ENCODE assay signal across 21 cellular contexts in genomic region chr3:42412526-42413155, GRCh38. TPM values are rescaled to one million over a fixed set of nuclear protein-coding genes. Genes with fewer than 3 reads are reported as not detected.
DNase-seq lines count a peak whose midpoint lies in the region; FAIRE-seq and TF ChIP-seq lines count a peak whose summit lies in the region.
"Had no signal": no experiment of that assay in that cellular context is flagged by ENCODE, and none has a peak within 500 bp of the region (broad histone marks: within the 10 kb centered on the region; RNA-seq: fewer than 3 reads in every experiment).

No MANE protein-coding gene starts in this region.

- H3K27me3 ChIP-seq in bronchial epithelial cell (ENCODE audit: control insufficient read depth, insufficient read depth, low read length), result peaks cover 6% of the 10 kb centered on the region
- H3K27me3 ChIP-seq: BLaER1 had no signal

- no peak overlapping the region for H3K4me3 ChIP-seq in bronchial epithelial cell (ENCODE audit: low read depth, low read length)
- H3K4me3 ChIP-seq: A549, BLaER1, GM12878 had no signal

- H3K27ac Mint-ChIP-seq in progenitor cell of endocrine pancreas, result no peak overlapping the region
- H3K27ac Mint-ChIP-seq: CD14-positive monocyte; CD4-positive, alpha-beta memory T cell; H9 had no signal

- no peaks in the 10 kb centered on the region for H3K36me3 Mint-ChIP-seq in progenitor cell of endocrine pancreas (ENCODE audit: insufficient read depth)
- H3K36me3 Mint-ChIP-seq: CD14-positive monocyte; CD4-positive, alpha-beta memory T cell had no signal

- no peaks in the 10 kb centered on the region for H3K9me3 Mint-ChIP-seq in progenitor cell of endocrine pancreas (ENCODE audit: low read depth)
- H3K9me3 Mint-ChIP-seq: CD4-positive, alpha-beta memory T cell; H9 had no signal

- no peaks in the 10 kb centered on the region for H3K4me1 Mint-ChIP-seq in progenitor cell of endocrine pancreas (ENCODE audit: low read depth)
- H3K4me1 Mint-ChIP-seq: CD14-positive monocyte; CD4-positive, alpha-beta memory T cell had no signal

- TF ChIP-seq CTCF in bronchial epithelial cell (IDR thresholded peaks at IDR 0.05; ENCODE audit: insufficient read depth, low read length, severe bottlenecking) (no peak), progenitor cell of endocrine pancreas (IDR thresholded peaks at IDR 0.05; ENCODE audit: unreplicated experiment) (no peak)

- peak; percentile 73 for FAIRE-seq in bronchial epithelial cell (lab: Jason Lieb, UNC)
- FAIRE-seq: A549, GM12878, GM19239, H1 had no signal

- peaks cover 35% of the 10 kb centered on the region for H3K27me3 Mint-ChIP-seq in progenitor cell of endocrine pancreas

- no peaks in the 10 kb centered on the region for H3K36me3 ChIP-seq in bronchial epithelial cell (ENCODE audit: control insufficient read depth, insufficient read depth, low read length)
- H3K36me3 ChIP-seq: BLaER1 had no signal

- H3K4me3 Mint-ChIP-seq in progenitor cell of endocrine pancreas (ENCODE audit: low read depth), result no peak overlapping the region
- H3K4me3 Mint-ChIP-seq: CD14-positive monocyte; CD4-positive, alpha-beta memory T cell; H9 had no signal

- DNase-seq in Ammon's horn (ENCODE audit: low spot score) (peak; percentile 13), NCI-H2171 treated with DMSO at 0.1 percent for 48 hours (lab: John Stamatoyannopoulos, UW) (peak; percentile 72), NCI-H82 (lab: John Stamatoyannopoulos, UW) (peak; percentile 85), bronchial epithelial cell (ENCODE audit: low read depth) (no peak), superior temporal gyrus (ENCODE audit: extremely low spot score) (no peak), progenitor cell of endocrine pancreas (ENCODE audit: low spot score, unreplicated experiment) (no peak), HUDEP-2 (lab: John Stamatoyannopoulos, UW; ENCODE audit: unreplicated experiment in 76 of 76) (no peak)
- DNase-seq in effector CD4-positive, alpha-beta T cell, result no peak
- DNase-seq: AML-193; CD4-positive, alpha-beta memory T cell; DMS53; DND-41; EL; H9 had no signal

RNA-seq across cellular contexts. Expression of gene LYZL4, which starts 2.2 kb away (rescaled TPM):
- not detected in 2 replicates for total RNA-seq in bronchial epithelial cell
- not detected in 2 replicates for total RNA-seq in progenitor cell of endocrine pancreas
- total RNA-seq: CD4-positive, alpha-beta memory T cell; G401; H1; H9 had no signal

Comparison
In these comparisons a context has a peak if more than half of its experiments do, and no peak if none do; other contexts are left out.
1. DNase-seq: peak in Ammon's horn (single experiment), NCI-H2171 treated with DMSO at 0.1 percent for 48 hours (single experiment) and NCI-H82 (single experiment); none in bronchial epithelial cell (single experiment), superior temporal gyrus (single experiment), progenitor cell of endocrine pancreas (single experiment), HUDEP-2 (0 of 76) and effector CD4-positive, alpha-beta T cell (single experiment).